ENCODE assay signal across 1 cellular context in genomic region chr16:85897384-85897783, GRCh38.
TF ChIP-seq lines count a peak whose summit lies in the region.

No MANE protein-coding gene starts in this region.

TF ChIP-seq in HCT116, 20 proteins besides CTCF, POLR2A, EP300 and RAD21 (continued from another document):
- TF ChIP-seq REST (IDR thresholded peaks at IDR 0.05; ENCODE audit: low read depth), result no peak
- no peak for TF ChIP-seq SIN3A (IDR thresholded peaks at IDR 0.05; ENCODE audit: low read depth)
- TF ChIP-seq POLR2AphosphoS5 (IDR thresholded peaks at IDR 0.05; ENCODE audit: low read depth, low read length), result no peak
